ENCODE assay signal across 15 cellular contexts in the genomic region with DNA sequence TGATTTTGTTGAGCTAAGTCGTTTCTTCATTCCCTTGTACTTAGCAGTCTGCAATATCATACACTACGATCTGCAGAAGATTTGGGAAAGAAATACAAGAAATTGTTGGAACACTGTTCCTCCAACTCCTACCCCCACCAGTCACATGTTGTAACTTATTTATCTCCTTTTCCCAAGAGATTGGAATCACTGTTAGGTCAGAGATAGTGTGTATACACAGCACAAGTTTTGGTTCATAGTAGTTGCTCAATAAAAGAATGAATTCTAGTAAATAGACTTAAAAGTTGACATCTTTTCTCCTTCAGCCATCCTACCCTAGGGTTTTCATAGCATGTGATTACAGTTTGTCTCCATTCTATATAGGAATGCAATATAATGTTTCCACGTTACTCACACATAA.
DNase-seq lines count a peak whose midpoint lies in the region; ATAC-seq and TF ChIP-seq lines count a peak whose summit lies in the region.
"Had no signal": no experiment of that assay in that cellular context is flagged by ENCODE, and none has a peak within 500 bp of the region (broad histone marks: within the 10 kb centered on the region; RNA-seq: fewer than 3 reads in every experiment).

No MANE protein-coding gene starts in this region.

- H3K27ac ChIP-seq in HEK293 (ENCODE audit: extremely low read depth, low read depth, low read length), result no peak overlapping the region
- no peak overlapping the region for H3K27ac ChIP-seq in endodermal cell (ENCODE audit: low read depth, low read length)
- H3K27ac ChIP-seq: HL-60 had no signal

- H3K4me1 Mint-ChIP-seq in endodermal cell (peaks cover 29% of the 10 kb centered on the region), memory B cell (peaks cover 20% of the 10 kb centered on the region), T-helper 17 cell (peaks cover 13% of the 10 kb centered on the region)

- H3K4me3 Mint-ChIP-seq in endodermal cell (no peak overlapping the region), memory B cell (no peak overlapping the region), T-helper 17 cell (no peak overlapping the region)
- H3K4me3 Mint-ChIP-seq: B cell; CD4-positive, alpha-beta T cell had no signal

- peaks cover 10% of the 10 kb centered on the region for H3K9me3 Mint-ChIP-seq in endodermal cell
- H3K9me3 Mint-ChIP-seq in memory B cell, result peaks cover 5% of the 10 kb centered on the region

- H3K4me3 ChIP-seq in HEK293 (ENCODE audit: low read depth, low read length) (no peak overlapping the region), endodermal cell (ENCODE audit: low read length) (no peak overlapping the region)
- H3K4me3 ChIP-seq: GM12878 had no signal

- no peaks in the 10 kb centered on the region; the same call in 1 of the 2 replicates for H3K4me1 ChIP-seq in HEK293 (ENCODE audit: control insufficient read depth, insufficient read depth, low read length)
- H3K4me1 ChIP-seq in endodermal cell (ENCODE audit: control insufficient read depth, insufficient read depth, low read length), result peaks cover 6% of the 10 kb centered on the region

- no peak for TF ChIP-seq CTCF in GM13977 (IDR thresholded peaks at IDR 0.05; ENCODE audit: extremely low read depth, insufficient read depth, missing control alignments)
- TF ChIP-seq CTCF in HEK293 (tag by site-specific recombination; IDR thresholded peaks at IDR 0.05), result no peak
- no peak for TF ChIP-seq CTCF in endodermal cell (conservative IDR thresholded peaks at IDR 0.05)

- H3K27me3 Mint-ChIP-seq in endodermal cell (ENCODE audit: insufficient read depth), result no peaks in the 10 kb centered on the region
- H3K27me3 Mint-ChIP-seq in memory B cell, result no peaks in the 10 kb centered on the region
- H3K27me3 Mint-ChIP-seq in T-helper 17 cell, result no peaks in the 10 kb centered on the region
- H3K27me3 Mint-ChIP-seq: B cell; CD4-positive, alpha-beta T cell had no signal

- H3K36me3 Mint-ChIP-seq in endodermal cell (ENCODE audit: low read depth) (peaks cover 12% of the 10 kb centered on the region), memory B cell (peaks cover 12% of the 10 kb centered on the region), T-helper 17 cell (ENCODE audit: low read depth) (peaks cover 6% of the 10 kb centered on the region)

- H3K9ac ChIP-seq in endodermal cell (ENCODE audit: extremely low read depth, low read length, poor library complexity, severe bottlenecking), result no peak overlapping the region

- H3K27me3 ChIP-seq in endodermal cell (ENCODE audit: control insufficient read depth, insufficient read depth, low read length, poor library complexity, severe bottlenecking), result no peaks in the 10 kb centered on the region

- CTCF ChIA-PET in HEK293 (lab: Yijun Ruan, JAX), result interaction anchor here (0.5 to 4.0 kb wide), 3 partner anchors 23 to 279 kb away, joined by 5 to 38 read pairs (median 5); no protein-coding TSS in a partner anchor

- no peaks in the 10 kb centered on the region for H3K36me3 ChIP-seq in HEK293 (ENCODE audit: control insufficient read depth in 2 of 2, insufficient read depth in 1 of 2, low read length in 2 of 2)
- peaks cover 3% of the 10 kb centered on the region for H3K36me3 ChIP-seq in endodermal cell (ENCODE audit: control insufficient read depth, insufficient read depth, low read length)

- H3K9me3 ChIP-seq in HEK293 (ENCODE audit: control insufficient read depth, insufficient read depth, low read depth, low read length) (no peaks in the 10 kb centered on the region), endodermal cell (ENCODE audit: control insufficient read depth, low read length) (peaks cover 13% of the 10 kb centered on the region), T-helper 17 cell (ENCODE audit: control insufficient read depth, low read length, poor library complexity, severe bottlenecking) (peaks cover 7% of the 10 kb centered on the region)

- ATAC-seq in memory B cell (ENCODE audit: low read depth), result no peak
- no peak for ATAC-seq in HG03439 (IDR thresholded peaks at IDR 0.05; ENCODE audit: unreplicated experiment)
- ATAC-seq in T-helper 17 cell, result no peak
- ATAC-seq: GM12878 had no signal

- DNase-seq in GM13977 (ENCODE audit: low spot score) (peak; percentile 1), endodermal cell (no peak), memory B cell (ENCODE audit: low spot score in 2 of 2) (no peak), HCEC 1CT (no peak), T-helper 17 cell (no peak)
- no peak for DNase-seq in stimulated activated CD4-positive, alpha-beta T cell treated with anti-CD3 and anti-CD28 coated beads, Interleukin-2, amount 100 ng/mL, for 48 hours
- DNase-seq: C1 segment of cervical spinal cord; Calu3; CD4-positive, alpha-beta T cell; DMS79 had no signal

- peak overlapping the region; percentile 76 for H3K27ac Mint-ChIP-seq in endodermal cell
- peak overlapping the region; percentile 22 for H3K27ac Mint-ChIP-seq in memory B cell
- no peak overlapping the region for H3K27ac Mint-ChIP-seq in T-helper 17 cell
- H3K27ac Mint-ChIP-seq: B cell; CD4-positive, alpha-beta T cell had no signal

- in situ Hi-C loops in GM13977 (cut with MboI; ENCODE audit: low pct_unique_long_range_greater_than_20kb, low sequenced_read_pairs, unreplicated experiment), result loop anchor here (25.0 kb wide), 2 partner anchors 239 to 464 kb away; no protein-coding TSS in a partner anchor

- POLR2A ChIA-PET in HEK293 (lab: Yijun Ruan, JAX), result no interaction called here

- WGBS in endodermal cell (ENCODE audit: insufficient coverage in 1 of 2, insufficient read length in 1 of 2), 2 experiments, result 98% methylated on average over 3 of the region's 3 CpGs; no CpG with 5 or more reads in 1 of the 2 experiments

TF ChIP-seq in HEK293, 187 proteins besides CTCF, POLR2A, EP300 and RAD21:
- TF ChIP-seq ZNF610 (tag by site-specific recombination; IDR thresholded peaks at IDR 0.05; ENCODE audit: borderline replicate concordance) (no peak), ZNF664 (tag by site-specific recombination; IDR thresholded peaks at IDR 0.05) (peak; percentile 54; the same call in 1 of the 2 replicates)
